In the genomic region with DNA sequence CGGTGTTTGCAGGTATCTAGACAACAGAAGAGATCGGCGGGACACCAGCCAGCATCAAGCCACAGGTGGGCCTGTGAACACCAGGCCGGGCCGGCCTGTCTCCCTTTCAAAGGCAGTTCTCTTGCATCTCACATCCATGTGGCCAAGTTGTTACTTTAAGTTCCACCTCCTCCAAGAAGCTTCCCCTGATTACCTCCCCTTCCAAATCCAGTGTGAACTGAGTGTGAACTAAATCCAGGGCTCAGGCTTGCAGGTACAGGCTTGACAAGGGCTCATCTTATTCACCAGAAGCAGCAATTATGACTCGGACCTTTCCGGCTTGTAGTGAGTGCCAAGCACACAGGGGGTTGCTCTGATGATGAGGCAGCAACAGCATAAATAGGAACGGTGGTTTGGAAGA, we compare ENCODE assay signal across 26 cellular contexts. TPM values are rescaled to one million over a fixed set of nuclear protein-coding genes. Genes with fewer than 3 reads are reported as not detected.
"Had no signal": no experiment of that assay in that cellular context is flagged by ENCODE, and none has a peak within 500 bp of the region (broad histone marks: within the 10 kb centered on the region; RNA-seq: fewer than 3 reads in every experiment).

No MANE protein-coding gene starts in this region.

- H3K9me3 ChIP-seq: MG63 had no signal

- H3K9me3 Mint-ChIP-seq: activated naive CD4-positive, alpha-beta T cell treated with anti-CD3 and anti-CD28 coated beads for 36 hours; activated T-cell treated with anti-CD3 and anti-CD28 coated beads, Interleukin-2, amount 50 U/mL, for 4 hours; WTC11 had no signal

- FAIRE-seq: colon, HepG2, RCC 7860 had no signal

- H3K27ac ChIP-seq: brain microvascular endothelial cell had no signal

- H3K36me3 ChIP-seq: brain microvascular endothelial cell, MG63 had no signal

- DNase-seq: activated CD4-positive, alpha-beta T cell treated with anti-CD3 and anti-CD28 coated beads for 48 hours; activated CD4-positive, alpha-beta T cell treated with anti-CD3 and anti-CD28 coated beads, Interleukin-2, amount 50 U/mL, for 4 hours; activated CD4-positive, CD25-positive, alpha-beta regulatory T cell treated with anti-CD3 and anti-CD28 coated beads, Interleukin-2, amount 50 U/mL, for 72 hours; activated CD8-positive, alpha-beta T cell treated with anti-CD3 and anti-CD28 coated beads, Interleukin-2, amount 10 ng/mL, durations not matched to agents 7 days and 5 days; activated gamma-delta T cell; activated naive CD4-positive, alpha-beta T cell treated with anti-CD3 and anti-CD28 coated beads for 36 hours; activated T-cell treated with anti-CD3 and anti-CD28 coated beads, Interleukin-2, amount 50 U/mL, for 4 hours; brain microvascular endothelial cell; cerebellar nuclear complex; MG63; NCI-H1105; NCI-H1694; NCI-H2029; NCI-H2171 treated with DMSO at 0.1 percent for 48 hours; NCI-H226; NCI-H510A treated with DMSO at 0.1 percent for 48 hours; NK-92 treated with Interleukin-12 subunit alpha and Interleukin-12 subunit beta, amount 100 ng/mL, for 24 hours; PC-3; SHP77 treated with DMSO at 0.1 percent for 48 hours; T-helper 17 cell; T-helper 9 cell had no signal

- H3K4me3 Mint-ChIP-seq: activated CD8-positive, alpha-beta T cell treated with anti-CD3 and anti-CD28 coated beads, Interleukin-2, amount 10 ng/mL, durations not matched to agents 7 days and 5 days; activated naive CD4-positive, alpha-beta T cell treated with anti-CD3 and anti-CD28 coated beads for 36 hours; activated naive CD8-positive, alpha-beta T cell; activated T-cell treated with anti-CD3 and anti-CD28 coated beads, Interleukin-2, amount 50 U/mL, for 4 hours; T-helper 17 cell; WTC11 had no signal

- H3K4me3 ChIP-seq: MG63 had no signal

- H3K27me3 ChIP-seq: MG63 had no signal

- H3K36me3 Mint-ChIP-seq: activated naive CD8-positive, alpha-beta T cell; WTC11 had no signal

- H3K27ac Mint-ChIP-seq: activated CD8-positive, alpha-beta T cell treated with anti-CD3 and anti-CD28 coated beads, Interleukin-2, amount 10 ng/mL, durations not matched to agents 7 days and 5 days; activated naive CD4-positive, alpha-beta T cell treated with anti-CD3 and anti-CD28 coated beads for 36 hours; activated naive CD8-positive, alpha-beta T cell; T-helper 17 cell; WTC11 had no signal

- ATAC-seq: activated CD8-positive, alpha-beta T cell treated with anti-CD3 and anti-CD28 coated beads, Interleukin-2, amount 10 ng/mL, durations not matched to agents 7 days and 5 days; activated T-cell treated with anti-CD3 and anti-CD28 coated beads, Interleukin-2, amount 50 U/mL, for 4 hours; PC-3; T-helper 17 cell; WTC11 had no signal

RNA-seq across cellular contexts. Expression of gene CRACDL, which starts 3.9 kb away (rescaled TPM):
- total RNA-seq: PC-3 had no signal
